17 cellular contexts compared by ENCODE assay signal in genomic region chr1:52523376-52523775, GRCh38. TPM values are rescaled to one million over a fixed set of nuclear protein-coding genes. Genes with fewer than 3 reads are reported as not detected.
DNase-seq lines count a peak whose midpoint lies in the region; ATAC-seq and TF ChIP-seq lines count a peak whose summit lies in the region.
"Had no signal": no experiment of that assay in that cellular context is flagged by ENCODE, and none has a peak within 500 bp of the region (broad histone marks: within the 10 kb centered on the region; RNA-seq: fewer than 3 reads in every experiment).

No MANE protein-coding gene starts in this region.

- peak overlapping the region; percentile 58 to 68 for H3K27ac Mint-ChIP-seq in natural killer cell
- no peak overlapping the region for H3K27ac Mint-ChIP-seq in natural killer cell treated with Interleukin-12 subunit alpha and Interleukin-12 subunit beta and Interleukin-15 and Interleukin-18, amount 100 ng/mL, for 72 hours
- H3K27ac Mint-ChIP-seq in stimulated activated effector memory CD8-positive, alpha-beta T cell treated with anti-CD3 and anti-CD28 coated beads, Interleukin-12 subunit alpha, Interleukin-12 subunit beta, amount 100 ng/mL, for 72 hours, result no peak overlapping the region
- H3K27ac Mint-ChIP-seq: mesothelial cell of epicardium had no signal

- no peak for TF ChIP-seq CTCF in natural killer cell (IDR thresholded peaks at IDR 0.05)
- TF ChIP-seq CTCF in astrocyte of the spinal cord (IDR thresholded peaks at IDR 0.05; ENCODE audit: low read depth, low read length), result no peak
- no peak for TF ChIP-seq CTCF in lower leg skin (IDR thresholded peaks at IDR 0.05)

- H3K4me3 ChIP-seq in astrocyte of the spinal cord (ENCODE audit: low read depth, low read length) (no peak overlapping the region), lower leg skin (ENCODE audit: low read depth, poor library complexity, severe bottlenecking) (no peak overlapping the region)
- H3K4me3 ChIP-seq: heart right ventricle, Peyer's patch had no signal

- peak overlapping the region; percentile 25 for H3K4me3 Mint-ChIP-seq in natural killer cell
- H3K4me3 Mint-ChIP-seq in natural killer cell treated with Interleukin-12 subunit alpha and Interleukin-12 subunit beta and Interleukin-15 and Interleukin-18, amount 100 ng/mL, for 72 hours, result no peak overlapping the region
- no peak overlapping the region for H3K4me3 Mint-ChIP-seq in stimulated activated effector memory CD8-positive, alpha-beta T cell treated with anti-CD3 and anti-CD28 coated beads, Interleukin-12 subunit alpha, Interleukin-12 subunit beta, amount 100 ng/mL, for 72 hours
- H3K4me3 Mint-ChIP-seq: mesothelial cell of epicardium had no signal

- ATAC-seq in natural killer cell (peak; percentile 44 to 73 (median 66)), HG03520 (IDR thresholded peaks at IDR 0.05; ENCODE audit: unreplicated experiment) (no peak)
- no peak for ATAC-seq in natural killer cell treated with Interleukin-12 subunit alpha and Interleukin-12 subunit beta and Interleukin-15 and Interleukin-18, amount 100 ng/mL, for 72 hours
- peak; percentile 66 for ATAC-seq in stimulated activated effector memory CD8-positive, alpha-beta T cell treated with anti-CD3 and anti-CD28 coated beads, Interleukin-12 subunit alpha, Interleukin-12 subunit beta, amount 100 ng/mL, for 72 hours
- ATAC-seq: HCT116, heart right ventricle, right cardiac atrium had no signal

- intact Hi-C loops in natural killer cell (cut with micrococcal nuclease), result no loop called here
- intact Hi-C loops in lower leg skin (cut with DNase I; ENCODE audit: low total_unique reads), result no loop called here

- in situ Hi-C loops in astrocyte of the spinal cord (cut with HindIII; ENCODE audit: low sequenced_read_pairs), result no loop called here

- 87 to 88% methylated on average over 3 of the region's 3 CpGs for WGBS in lower leg skin, 2 donors

- H3K36me3 Mint-ChIP-seq in natural killer cell, result peaks cover 14% of the 10 kb centered on the region
- H3K36me3 Mint-ChIP-seq in natural killer cell treated with Interleukin-12 subunit alpha and Interleukin-12 subunit beta and Interleukin-15 and Interleukin-18, amount 100 ng/mL, for 72 hours, result peaks cover 12% of the 10 kb centered on the region
- H3K36me3 Mint-ChIP-seq in stimulated activated effector memory CD8-positive, alpha-beta T cell treated with anti-CD3 and anti-CD28 coated beads, Interleukin-12 subunit alpha, Interleukin-12 subunit beta, amount 100 ng/mL, for 72 hours, result peaks cover 56% of the 10 kb centered on the region

- no peaks in the 10 kb centered on the region for H3K9me3 Mint-ChIP-seq in natural killer cell
- no peaks in the 10 kb centered on the region for H3K9me3 Mint-ChIP-seq in natural killer cell treated with Interleukin-12 subunit alpha and Interleukin-12 subunit beta and Interleukin-15 and Interleukin-18, amount 100 ng/mL, for 72 hours
- no peaks in the 10 kb centered on the region for H3K9me3 Mint-ChIP-seq in stimulated activated effector memory CD8-positive, alpha-beta T cell treated with anti-CD3 and anti-CD28 coated beads, Interleukin-12 subunit alpha, Interleukin-12 subunit beta, amount 100 ng/mL, for 72 hours
- H3K9me3 Mint-ChIP-seq: mesothelial cell of epicardium had no signal

- no peak for TF ChIP-seq POLR2A in lower leg skin (IDR thresholded peaks at IDR 0.05)

- H3K27me3 Mint-ChIP-seq in natural killer cell (ENCODE audit: low read depth in 2 of 2), result no peaks in the 10 kb centered on the region
- H3K27me3 Mint-ChIP-seq in natural killer cell treated with Interleukin-12 subunit alpha and Interleukin-12 subunit beta and Interleukin-15 and Interleukin-18, amount 100 ng/mL, for 72 hours, result no peaks in the 10 kb centered on the region

- no peak for DNase-seq in natural killer cell
- no peak for DNase-seq in natural killer cell treated with Interleukin-12 subunit alpha and Interleukin-12 subunit beta and Interleukin-15 and Interleukin-18, amount 100 ng/mL, for 72 hours (ENCODE audit: low spot score)
- peak; percentile 23 for DNase-seq in M059J (ENCODE audit: low read depth)
- DNase-seq in astrocyte of the spinal cord (ENCODE audit: low read depth, low spot score), result peak; percentile 18
- DNase-seq in stimulated activated effector memory CD8-positive, alpha-beta T cell treated with anti-CD3 and anti-CD28 coated beads, Interleukin-12 subunit alpha, Interleukin-12 subunit beta, amount 100 ng/mL, for 72 hours (ENCODE audit: low spot score in 2 of 2), result no peak
- no peak for DNase-seq in lower leg skin (ENCODE audit: low spot score in 2 of 2)
- DNase-seq in NCI-H1048 (lab: John Stamatoyannopoulos, UW), result no peak
- DNase-seq: dermis blood vessel endothelial cell, DMS79, heart right ventricle, kidney glomerular epithelial cell, NCI-H748 treated with DMSO at 0.1 percent for 48 hours, Peyer's patch had no signal

- H3K4me1 Mint-ChIP-seq in natural killer cell, result peaks cover 12 to 21% of the 10 kb centered on the region in 2 donors
- H3K4me1 Mint-ChIP-seq in natural killer cell treated with Interleukin-12 subunit alpha and Interleukin-12 subunit beta and Interleukin-15 and Interleukin-18, amount 100 ng/mL, for 72 hours (ENCODE audit: low read depth in 2 of 2), result peaks cover 8 to 16% of the 10 kb centered on the region in 2 donors
- H3K4me1 Mint-ChIP-seq in stimulated activated effector memory CD8-positive, alpha-beta T cell treated with anti-CD3 and anti-CD28 coated beads, Interleukin-12 subunit alpha, Interleukin-12 subunit beta, amount 100 ng/mL, for 72 hours, result peaks cover 22% of the 10 kb centered on the region
- H3K4me1 Mint-ChIP-seq: mesothelial cell of epicardium had no signal

RNA-seq across cellular contexts. Expression of gene TUT4, which starts 29.5 kb away (rescaled TPM):
- total RNA-seq in natural killer cell (100 to 1,000 TPM; 124 to 156 (median 125) TPM), lower leg skin (10 to 100 TPM; 36.8 to 94.0 (median 52.0) TPM)
- 10 to 100 TPM; 50.7 to 85.8 TPM for total RNA-seq in natural killer cell treated with Interleukin-12 subunit alpha and Interleukin-12 subunit beta and Interleukin-15 and Interleukin-18, amount 100 ng/mL, for 72 hours
- total RNA-seq in M059J (2014; rRNA removed; shearing (Covaris generic)), result 12.7 and 22.3 TPM in 2 replicates

Comparison
In these comparisons a context has a peak if more than half of its experiments do, and no peak if none do; other contexts are left out.
1. ATAC-seq: peak in natural killer cell (3 of 3) and stimulated activated effector memory CD8-positive, alpha-beta T cell treated with anti-CD3 and anti-CD28 coated beads, Interleukin-12 subunit alpha, Interleukin-12 subunit beta, amount 100 ng/mL, for 72 hours (single experiment); none in natural killer cell treated with Interleukin-12 subunit alpha and Interleukin-12 subunit beta and Interleukin-15 and Interleukin-18, amount 100 ng/mL, for 72 hours (0 of 2) and HG03520 (single experiment).
2. H3K27ac Mint-ChIP-seq: peak in natural killer cell (2 of 2); none in natural killer cell treated with Interleukin-12 subunit alpha and Interleukin-12 subunit beta and Interleukin-15 and Interleukin-18, amount 100 ng/mL, for 72 hours (0 of 2) and stimulated activated effector memory CD8-positive, alpha-beta T cell treated with anti-CD3 and anti-CD28 coated beads, Interleukin-12 subunit alpha, Interleukin-12 subunit beta, amount 100 ng/mL, for 72 hours (single experiment).
3. DNase-seq: peak in M059J (single experiment) and astrocyte of the spinal cord (single experiment); none in natural killer cell (single experiment), natural killer cell treated with Interleukin-12 subunit alpha and Interleukin-12 subunit beta and Interleukin-15 and Interleukin-18, amount 100 ng/mL, for 72 hours (single experiment), stimulated activated effector memory CD8-positive, alpha-beta T cell treated with anti-CD3 and anti-CD28 coated beads, Interleukin-12 subunit alpha, Interleukin-12 subunit beta, amount 100 ng/mL, for 72 hours (0 of 2), lower leg skin (0 of 2) and NCI-H1048 (single experiment).